Comparison of ENCODE assay signal across 17 cellular contexts in genomic region chr10:103083977-103084320, GRCh38.
DNase-seq lines count a peak whose midpoint lies in the region; ATAC-seq and TF ChIP-seq lines count a peak whose summit lies in the region.
"Had no signal": no experiment of that assay in that cellular context is flagged by ENCODE, and none has a peak within 500 bp of the region (broad histone marks: within the 10 kb centered on the region; RNA-seq: fewer than 3 reads in every experiment).

No MANE protein-coding gene starts in this region.

- no peak for TF ChIP-seq EP300 in tibial nerve (IDR thresholded peaks at IDR 0.05)

- H3K4me1 ChIP-seq in cardiac muscle cell (ENCODE audit: low read depth) (no peaks in the 10 kb centered on the region), tibial nerve (no peaks in the 10 kb centered on the region)
- H3K4me1 ChIP-seq: A549 had no signal

- H3K27me3 Mint-ChIP-seq in activated T-helper 17 cell treated with anti-CD3 and anti-CD28 coated beads, Interleukin-2, amount 50 U/mL, for 72 hours = no peaks in the 10 kb centered on the region

- no peak for DNase-seq in cardiac muscle cell (ENCODE audit: low read depth in 1 of 2, low spot score in 1 of 2)
- no peak for DNase-seq in cardiac septum (ENCODE audit: low spot score)
- DNase-seq in activated gamma-delta T cell treated with Interleukin-2 at 50 U/mL for 16 hours = no peak
- no peak for DNase-seq in tibial nerve (ENCODE audit: low spot score in 2 of 2)
- DNase-seq: GOT3, NCI-H1417, NCI-H187 treated with DMSO at 0.1 percent for 48 hours, NCI-H2227 treated with DMSO at 0.1 percent for 48 hours, NCI-H524, NCI-H82, OCI-M1, Right ventricle myocardium superior had no signal

- no peaks in the 10 kb centered on the region for H3K9me3 Mint-ChIP-seq in activated T-helper 17 cell treated with anti-CD3 and anti-CD28 coated beads, Interleukin-2, amount 50 U/mL, for 72 hours

- intact Hi-C loops in cardiac septum (cut with DNase I) = loop anchor here (5.0 kb wide), 1 partner anchor 158 kb away; no protein-coding TSS in a partner anchor

- no peak overlapping the region for H3K4me3 Mint-ChIP-seq in activated T-helper 17 cell treated with anti-CD3 and anti-CD28 coated beads, Interleukin-2, amount 50 U/mL, for 72 hours

- H3K27me3 ChIP-seq in cardiac muscle cell = no peaks in the 10 kb centered on the region
- no peaks in the 10 kb centered on the region for H3K27me3 ChIP-seq in layer of hippocampus (ENCODE audit: control insufficient read depth, insufficient read depth, low read length)
- no peaks in the 10 kb centered on the region for H3K27me3 ChIP-seq in tibial nerve

- no peak for TF ChIP-seq POLR2A in tibial nerve (IDR thresholded peaks at IDR 0.05)

- TF ChIP-seq CTCF in cardiac muscle cell (IDR thresholded peaks at IDR 0.05; ENCODE audit: low read depth, low read length) (no peak), tibial nerve (IDR thresholded peaks at IDR 0.05) (no peak)

- ATAC-seq in activated T-helper 17 cell treated with anti-CD3 and anti-CD28 coated beads, Interleukin-2, amount 50 U/mL, for 72 hours (replicated peaks) = no peak
- ATAC-seq in HG02852 (IDR thresholded peaks at IDR 0.05; ENCODE audit: unreplicated experiment) = no peak
- ATAC-seq: A549 had no signal

- H3K4me1 Mint-ChIP-seq in activated T-helper 17 cell treated with anti-CD3 and anti-CD28 coated beads, Interleukin-2, amount 50 U/mL, for 72 hours = no peaks in the 10 kb centered on the region

- H3K9me3 ChIP-seq in cardiac muscle cell (ENCODE audit: low read depth) (no peaks in the 10 kb centered on the region), tibial nerve (no peaks in the 10 kb centered on the region)
- H3K9me3 ChIP-seq: A549 had no signal

- H3K27ac Mint-ChIP-seq in activated T-helper 17 cell treated with anti-CD3 and anti-CD28 coated beads, Interleukin-2, amount 50 U/mL, for 72 hours = peak overlapping the region; percentile 8

- H3K27ac ChIP-seq in cardiac muscle cell = peak overlapping the region; percentile 23
- peak overlapping the region; percentile 69 for H3K27ac ChIP-seq in layer of hippocampus (ENCODE audit: low read depth, low read length)
- H3K27ac ChIP-seq in temporal lobe (ENCODE audit: low read depth, low read length) = peak overlapping the region; percentile 92
- no peak overlapping the region for H3K27ac ChIP-seq in tibial nerve
- H3K27ac ChIP-seq: A549 had no signal

- WGBS in tibial nerve, 2 donors = 82 to 86% methylated on average over 5 of the region's 5 CpGs

- H3K4me3 ChIP-seq in cardiac muscle cell = no peak overlapping the region
- no peak overlapping the region for H3K4me3 ChIP-seq in tibial nerve
- H3K4me3 ChIP-seq: A549 had no signal

- H3K36me3 Mint-ChIP-seq in activated T-helper 17 cell treated with anti-CD3 and anti-CD28 coated beads, Interleukin-2, amount 50 U/mL, for 72 hours (ENCODE audit: low read depth) = peaks cover 42% of the 10 kb centered on the region

- H3K36me3 ChIP-seq in cardiac muscle cell (peaks cover 23% of the 10 kb centered on the region), tibial nerve (peaks cover 0 to 90% (median 0%) of the 10 kb centered on the region in 3 donors)

Comparison
In these comparisons a context has a peak if more than half of its experiments do, and no peak if none do; other contexts are left out.
1. H3K27ac ChIP-seq: peak in cardiac muscle cell (single experiment), layer of hippocampus (single experiment) and temporal lobe (single experiment); none in tibial nerve (0 of 4).